ENCODE assay signal across 11 cellular contexts in genomic region chr1:234533034-234533571, GRCh38. TPM values are rescaled to one million over a fixed set of nuclear protein-coding genes. Genes with fewer than 3 reads are reported as not detected.
DNase-seq lines count a peak whose midpoint lies in the region; ATAC-seq and TF ChIP-seq lines count a peak whose summit lies in the region.
"Had no signal": no experiment of that assay in that cellular context is flagged by ENCODE, and none has a peak within 500 bp of the region (broad histone marks: within the 10 kb centered on the region; RNA-seq: fewer than 3 reads in every experiment).

No MANE protein-coding gene starts in this region.

- H3K36me3 ChIP-seq in naive thymus-derived CD4-positive, alpha-beta T cell (ENCODE audit: control insufficient read depth in 2 of 3, insufficient read depth in 3 of 3, low read length in 3 of 3): no peaks in the 10 kb centered on the region
- H3K36me3 ChIP-seq in vagina: no peaks in the 10 kb centered on the region

- no peak for TF ChIP-seq POLR2A in vagina (IDR thresholded peaks at IDR 0.05)

- no peak overlapping the region for H3K4me3 ChIP-seq in epithelial cell of proximal tubule (ENCODE audit: low read depth, low read length)
- no peak overlapping the region for H3K4me3 ChIP-seq in naive thymus-derived CD4-positive, alpha-beta T cell (ENCODE audit: low read length)
- no peak overlapping the region for H3K4me3 ChIP-seq in vagina

- no peak overlapping the region for H3K4me3 Mint-ChIP-seq in naive thymus-derived CD4-positive, alpha-beta T cell
- H3K4me3 Mint-ChIP-seq in activated CD4-positive, alpha-beta memory T cell treated with anti-CD3 and anti-CD28 coated beads for 36 hours: no peak overlapping the region
- H3K4me3 Mint-ChIP-seq in progenitor cell of endocrine pancreas (ENCODE audit: low read depth): no peak overlapping the region
- H3K4me3 Mint-ChIP-seq: central memory CD8-positive, alpha-beta T cell had no signal

- peak; percentile 48 for ATAC-seq in Right ventricle myocardium inferior
- peak; percentile 61 for ATAC-seq in naive thymus-derived CD4-positive, alpha-beta T cell
- ATAC-seq in HG03039 (IDR thresholded peaks at IDR 0.05; ENCODE audit: unreplicated experiment): no peak
- ATAC-seq: Panc1 had no signal

- peaks cover 0 to 13% (median 6%) of the 10 kb centered on the region in 5 donors for H3K27me3 Mint-ChIP-seq in naive thymus-derived CD4-positive, alpha-beta T cell
- H3K27me3 Mint-ChIP-seq in activated CD4-positive, alpha-beta memory T cell treated with anti-CD3 and anti-CD28 coated beads for 36 hours: peaks cover 14% of the 10 kb centered on the region
- no peaks in the 10 kb centered on the region for H3K27me3 Mint-ChIP-seq in progenitor cell of endocrine pancreas

- no peaks in the 10 kb centered on the region for H3K27me3 ChIP-seq in naive thymus-derived CD4-positive, alpha-beta T cell (ENCODE audit: control insufficient read depth in 2 of 2, insufficient read depth in 2 of 2, low read length in 2 of 2)
- H3K27me3 ChIP-seq in vagina: no peaks in the 10 kb centered on the region

- H3K4me1 Mint-ChIP-seq in naive thymus-derived CD4-positive, alpha-beta T cell: peaks cover 0 to 17% (median 0%) of the 10 kb centered on the region in 7 donors
- H3K4me1 Mint-ChIP-seq in activated CD4-positive, alpha-beta memory T cell treated with anti-CD3 and anti-CD28 coated beads for 36 hours (ENCODE audit: low read depth): peaks cover 2% of the 10 kb centered on the region
- peaks cover 44% of the 10 kb centered on the region for H3K4me1 Mint-ChIP-seq in progenitor cell of endocrine pancreas (ENCODE audit: low read depth)
- H3K4me1 Mint-ChIP-seq: central memory CD8-positive, alpha-beta T cell had no signal

- CTCF ChIA-PET in naive thymus-derived CD4-positive, alpha-beta T cell (lab: Charles Lee): no interaction called here
- CTCF ChIA-PET in activated CD4-positive, alpha-beta memory T cell treated with anti-CD3 and anti-CD28 coated beads for 36 hours (lab: Charles Lee): no interaction called here

- H3K4me1 ChIP-seq in naive thymus-derived CD4-positive, alpha-beta T cell (ENCODE audit: control insufficient read depth in 2 of 2, insufficient read depth in 2 of 2, low read length in 2 of 2): no peaks in the 10 kb centered on the region
- H3K4me1 ChIP-seq in vagina: peaks cover 93% of the 10 kb centered on the region

- H3K27ac ChIP-seq in naive thymus-derived CD4-positive, alpha-beta T cell (ENCODE audit: low read depth, low read length): no peak overlapping the region
- peak overlapping the region; percentile 98 for H3K27ac ChIP-seq in vagina

- POLR2A ChIA-PET in naive thymus-derived CD4-positive, alpha-beta T cell (lab: Charles Lee): interaction anchor here (1.1 kb wide), 1 partner anchor 11 kb away, joined by 3 read pairs; no protein-coding TSS in a partner anchor
- POLR2A ChIA-PET in activated CD4-positive, alpha-beta memory T cell treated with anti-CD3 and anti-CD28 coated beads for 36 hours (lab: Charles Lee): no interaction called here

- no peaks in the 10 kb centered on the region for H3K9me3 ChIP-seq in naive thymus-derived CD4-positive, alpha-beta T cell (ENCODE audit: control insufficient read depth in 2 of 3, low read length in 3 of 3)
- H3K9me3 ChIP-seq in vagina: no peaks in the 10 kb centered on the region

- TF ChIP-seq CTCF in epithelial cell of proximal tubule (conservative IDR thresholded peaks at IDR 0.05; ENCODE audit: low read depth, low read length): no peak
- no peak for TF ChIP-seq CTCF in vagina (IDR thresholded peaks at IDR 0.05)
- TF ChIP-seq CTCF in progenitor cell of endocrine pancreas (IDR thresholded peaks at IDR 0.05; ENCODE audit: unreplicated experiment): no peak

- no peaks in the 10 kb centered on the region for H3K36me3 Mint-ChIP-seq in naive thymus-derived CD4-positive, alpha-beta T cell
- H3K36me3 Mint-ChIP-seq in activated CD4-positive, alpha-beta memory T cell treated with anti-CD3 and anti-CD28 coated beads for 36 hours: no peaks in the 10 kb centered on the region
- no peaks in the 10 kb centered on the region for H3K36me3 Mint-ChIP-seq in progenitor cell of endocrine pancreas (ENCODE audit: insufficient read depth)

- no peak for DNase-seq in Right ventricle myocardium inferior (ENCODE audit: missing footprints)
- no peak for DNase-seq in cardiac septum (ENCODE audit: low spot score)
- peak; percentile 68 for DNase-seq in epithelial cell of proximal tubule (ENCODE audit: low read depth)
- no peak for DNase-seq in naive thymus-derived CD4-positive, alpha-beta T cell
- DNase-seq in vagina (ENCODE audit: extremely low spot score in 2 of 2): peak in 1 of 2 donors; percentile 97
- no peak for DNase-seq in activated CD4-positive, alpha-beta memory T cell treated with anti-CD3 and anti-CD28 coated beads for 36 hours
- DNase-seq in progenitor cell of endocrine pancreas (ENCODE audit: low spot score, unreplicated experiment): no peak
- DNase-seq: stimulated activated CD4-positive, alpha-beta T cell treated with anti-CD3 and anti-CD28 coated beads, Interleukin-4, amount 100 ng/mL, for 4 hours had no signal

- no peaks in the 10 kb centered on the region for H3K9me3 Mint-ChIP-seq in naive thymus-derived CD4-positive, alpha-beta T cell
- no peaks in the 10 kb centered on the region for H3K9me3 Mint-ChIP-seq in activated CD4-positive, alpha-beta memory T cell treated with anti-CD3 and anti-CD28 coated beads for 36 hours
- no peaks in the 10 kb centered on the region for H3K9me3 Mint-ChIP-seq in progenitor cell of endocrine pancreas (ENCODE audit: low read depth)
- H3K9me3 Mint-ChIP-seq: central memory CD8-positive, alpha-beta T cell had no signal

- H3K27ac Mint-ChIP-seq in naive thymus-derived CD4-positive, alpha-beta T cell: no peak overlapping the region
- H3K27ac Mint-ChIP-seq in activated CD4-positive, alpha-beta memory T cell treated with anti-CD3 and anti-CD28 coated beads for 36 hours: no peak overlapping the region
- H3K27ac Mint-ChIP-seq in progenitor cell of endocrine pancreas: no peak overlapping the region

- intact Hi-C loops in Right ventricle myocardium inferior (cut with DNase I): loop anchor here (5.0 kb wide), 1 partner anchor 379 kb away; no protein-coding TSS in a partner anchor
- intact Hi-C loops in cardiac septum (cut with DNase I): no loop called here
- intact Hi-C loops in naive thymus-derived CD4-positive, alpha-beta T cell (cut with micrococcal nuclease): no loop called here
- intact Hi-C loops in vagina (cut with DNase I): loop anchor here (5.0 to 10.0 kb wide), 2 partner anchors 36 to 452 kb away; no protein-coding TSS in a partner anchor
- intact Hi-C loops in activated CD4-positive, alpha-beta memory T cell treated with anti-CD3 and anti-CD28 coated beads for 36 hours (cut with micrococcal nuclease): no loop called here

RNA-seq across cellular contexts. Expression of gene TARBP1, which starts 54.1 kb away (rescaled TPM):
- total RNA-seq in Right ventricle myocardium inferior (10.1 TPM), cardiac septum (9.1 TPM), epithelial cell of proximal tubule (17.4 and 31.2 TPM in 2 replicates), vagina (20.9 TPM), progenitor cell of endocrine pancreas (60.4 and 65.9 TPM in 2 replicates)
- 10 to 100 TPM; 45.8 to 49.6 (median 47.5) TPM for total RNA-seq in naive thymus-derived CD4-positive, alpha-beta T cell
- polyA plus RNA-seq in naive thymus-derived CD4-positive, alpha-beta T cell: 10 to 100 TPM; 22.9 to 28.4 TPM
- 10 to 100 TPM; 28.9 to 30.1 TPM for total RNA-seq in activated CD4-positive, alpha-beta memory T cell treated with anti-CD3 and anti-CD28 coated beads for 36 hours

Comparison
In these comparisons a context has a peak if more than half of its experiments do, and no peak if none do; other contexts are left out.
1. intact Hi-C loops: an anchor here in Right ventricle myocardium inferior (5.0 kb wide) and vagina (5.0 to 10.0 kb wide); none called in cardiac septum, naive thymus-derived CD4-positive, alpha-beta T cell and activated CD4-positive, alpha-beta memory T cell treated with anti-CD3 and anti-CD28 coated beads for 36 hours.